ENCODE assay signal across 8 cellular contexts in the genomic region with DNA sequence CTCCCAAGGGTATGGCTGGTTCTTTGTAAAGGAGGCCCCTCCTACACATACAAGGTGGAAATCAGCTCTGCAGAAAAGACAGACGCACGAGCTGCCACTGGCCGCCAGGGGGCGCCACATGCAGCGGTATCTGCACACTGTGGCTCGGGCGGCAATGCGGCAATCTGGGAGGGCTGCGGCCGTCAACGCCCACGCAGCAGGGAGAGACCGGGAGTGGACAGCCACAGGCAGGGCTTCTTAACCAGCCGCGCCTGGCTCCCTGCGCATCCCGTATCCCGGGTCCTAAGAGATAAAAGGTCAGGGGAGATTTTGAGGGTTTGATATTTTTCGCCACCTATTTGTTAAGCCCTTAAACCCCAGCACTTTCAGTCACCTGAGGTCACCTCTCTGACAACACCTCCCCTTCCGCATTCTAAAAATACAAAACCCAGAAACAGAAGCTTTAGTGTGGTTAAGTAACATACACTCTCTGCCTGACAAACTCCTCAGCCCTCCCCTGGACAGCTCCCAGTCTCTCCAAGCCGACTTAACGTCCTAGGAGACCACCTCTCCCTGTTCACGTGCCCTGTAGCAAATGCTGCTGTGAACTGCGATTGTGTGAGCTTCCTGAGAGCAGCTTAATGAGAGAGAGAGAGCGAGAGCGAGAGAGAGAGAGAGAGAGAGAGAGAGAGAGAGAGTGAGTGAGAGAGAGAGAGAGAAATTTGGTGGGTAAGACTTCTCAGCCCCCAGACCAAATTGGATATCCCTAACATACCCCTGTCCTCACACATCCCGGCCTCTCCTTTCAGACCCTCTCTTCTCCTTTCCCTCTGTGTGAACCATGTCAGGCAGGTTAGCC. TPM values are rescaled to one million over a fixed set of nuclear protein-coding genes. Genes with fewer than 3 reads are reported as not detected.
DNase-seq lines count a peak whose midpoint lies in the region; ATAC-seq, FAIRE-seq and TF ChIP-seq lines count a peak whose summit lies in the region.

No MANE protein-coding gene starts in this region.

- no peak overlapping the region for H3K9ac ChIP-seq in H9 (ENCODE audit: extremely low read depth, insufficient read length, low read length)

- H2BK5ac ChIP-seq in H9 (ENCODE audit: insufficient read length, low read length) = no peak overlapping the region

- no peak overlapping the region for H2AFZ ChIP-seq in H9 (ENCODE audit: low read length)

- no peak overlapping the region for H3K4ac ChIP-seq in H9 (ENCODE audit: low read depth, low read length)

- H3K4me1 Mint-ChIP-seq in H9 = peaks cover 11 to 15% of the 10 kb centered on the region in 2 experiments

- H3K9me3 Mint-ChIP-seq in H9 = no peaks in the 10 kb centered on the region

- H3T11ph ChIP-seq in H9 (ENCODE audit: low read length) = no peak overlapping the region

- no peak for FAIRE-seq in frontal cortex (lab: Jason Lieb, UNC)

- H3K18ac ChIP-seq in H9 (ENCODE audit: insufficient read length, low read depth, low read length) = no peak overlapping the region

- peak overlapping the region; percentile 46 for H3K4me2 ChIP-seq in H9 (ENCODE audit: insufficient read depth, insufficient read length, low read length)

- H3K27me3 ChIP-seq in H9 (ENCODE audit: insufficient read depth, low read length) = peaks cover 3% of the 10 kb centered on the region; the same call in 1 of the 2 replicates
- H3K27me3 ChIP-seq in thyroid gland = no peaks in the 10 kb centered on the region

- no peaks in the 10 kb centered on the region for H3K36me3 Mint-ChIP-seq in H9 (ENCODE audit: insufficient read depth in 1 of 3, low read depth in 3 of 3)

- H4K8ac ChIP-seq in H9 (replicated peaks; ENCODE audit: insufficient read length, low read depth, low read length) = no peak overlapping the region

- no peak overlapping the region for H3K27ac ChIP-seq in H9 (ENCODE audit: insufficient read length, low read depth, low read length)
- H3K27ac ChIP-seq in thyroid gland = peak overlapping the region; percentile 8 to 39 (median 12)

- no peak overlapping the region for H3K23ac ChIP-seq in H9 (ENCODE audit: insufficient read length, low read depth, low read length)

- intact Hi-C loops in thyroid gland (cut with DNase I) = loop anchor here (10.0 kb wide), 1 partner anchor 95 kb away; no protein-coding TSS in a partner anchor

- H3K9me3 ChIP-seq in H9 (ENCODE audit: control insufficient read depth, low read depth, low read length) (no peaks in the 10 kb centered on the region), thyroid gland (no peaks in the 10 kb centered on the region)

- no peak overlapping the region for H2BK15ac ChIP-seq in H9 (ENCODE audit: low read depth, low read length)

- H3K4me3 ChIP-seq in thyroid gland (replicated peaks in 1 of 3) = no peak overlapping the region

- peak overlapping the region; percentile 40 to 69 for H3K4me3 Mint-ChIP-seq in H9

- no peak overlapping the region for H2BK12ac ChIP-seq in H9 (ENCODE audit: insufficient read length, low read depth, low read length)

- H4K20me1 ChIP-seq in H9 (ENCODE audit: control insufficient read depth, insufficient read depth, insufficient read length) = no peaks in the 10 kb centered on the region

- no peak overlapping the region for H2BK20ac ChIP-seq in H9 (ENCODE audit: low read depth, low read length, poor library complexity, severe bottlenecking)

- H2AK5ac ChIP-seq in H9 (ENCODE audit: insufficient read length, low read length) = no peak overlapping the region

- peak; percentile 98 for TF ChIP-seq CTCF in H9 (conservative IDR thresholded peaks at IDR 0.05)
- TF ChIP-seq CTCF in omental fat pad (IDR thresholded peaks at IDR 0.05) = peak in 2 of 3 donors; percentile 82 to 93
- peak; percentile 87 to 99 (median 93) for TF ChIP-seq CTCF in thyroid gland (IDR thresholded peaks at IDR 0.05)

- TF ChIP-seq POLR2A in thyroid gland (IDR thresholded peaks at IDR 0.05) = peak in 1 of 2 donors; percentile 13

- DNase-seq in GF-D8 (lab: John Stamatoyannopoulos, UW) = peak; percentile 30
- DNase-seq in H9 = peak; percentile 90
- DNase-seq in LoVo (ENCODE audit: low spot score) = peak; percentile 79
- DNase-seq in SHP77 treated with DMSO at 0.1 percent for 48 hours (lab: John Stamatoyannopoulos, UW) = peak; percentile 54
- peak; percentile 84 for DNase-seq in activated gamma-delta T cell treated with anti-CD3 and anti-CD28 coated beads, Interleukin-2, amount 50 U/mL, for 16 hours (ENCODE audit: low read depth)
- DNase-seq in frontal cortex (ENCODE audit: low spot score in 2 of 2) = peak; percentile 49 to 74
- DNase-seq in omental fat pad (ENCODE audit: low spot score) = peak; percentile 70
- peak; percentile 90 to 94 for DNase-seq in thyroid gland

- no peaks in the 10 kb centered on the region for H3K23me2 ChIP-seq in H9 (ENCODE audit: insufficient read length, low read depth, low read length, poor library complexity, severe bottlenecking)

- ATAC-seq in omental fat pad (ENCODE audit: low FRiP score) = peak; percentile 80

- H3K27ac Mint-ChIP-seq in H9 = no peak overlapping the region

- no peaks in the 10 kb centered on the region for H3K4me1 ChIP-seq in H9 (ENCODE audit: insufficient read depth, low read length)
- peaks cover 6 to 16% of the 10 kb centered on the region in 2 donors for H3K4me1 ChIP-seq in thyroid gland

- H3K56ac ChIP-seq in H9 (ENCODE audit: insufficient read length, low read depth, low read length) = no peak overlapping the region

- no peaks in the 10 kb centered on the region for H3K79me1 ChIP-seq in H9 (ENCODE audit: insufficient read depth, low read depth, low read length, poor library complexity, severe bottlenecking)

- H3K14ac ChIP-seq in H9 (ENCODE audit: insufficient read depth, low read length) = no peak overlapping the region

- H4K91ac ChIP-seq in H9 (ENCODE audit: insufficient read length, low read depth, low read length) = no peak overlapping the region

- no peaks in the 10 kb centered on the region for H3K36me3 ChIP-seq in thyroid gland

- H2BK120ac ChIP-seq in H9 (ENCODE audit: low read depth, low read length, poor library complexity, severe bottlenecking) = no peak overlapping the region

- H4K5ac ChIP-seq in H9 (ENCODE audit: insufficient read length, low read depth, low read length) = no peak overlapping the region

- H3K79me2 ChIP-seq in H9 (ENCODE audit: insufficient read depth, low read length) = no peaks in the 10 kb centered on the region

- no CpG with 5 or more reads among the region's 27 CpGs for WGBS in H9 (ENCODE audit: extremely low coverage, insufficient read length, low lambda C conversion rate)
- 4 to 7% methylated on average over 22 to 26 of the region's 27 CpGs for WGBS in thyroid gland, 2 donors

- peaks cover 91% of the 10 kb centered on the region for H3K27me3 Mint-ChIP-seq in H9 (ENCODE audit: low read depth)

RNA-seq across cellular contexts. Expression of a gene that starts 13.5 kb away (rescaled TPM):
- total RNA-seq in H9 (2021) (0.33 and 0.37 TPM in 2 replicates), frontal cortex (3.7 TPM), omental fat pad (10 to 100 TPM in 1 of 4 donors, 1 to 10 TPM in 3; 1.9 to 29.8 (median 3.1) TPM), thyroid gland (1 to 10 TPM; 2.9 to 6.8 (median 3.5) TPM)

RNA-seq across cellular contexts. Expression of a gene that starts 55.1 kb away (rescaled TPM):
- 0.68 and 0.92 TPM in 2 replicates for total RNA-seq in H9 (2021)
- 20.8 TPM for total RNA-seq in frontal cortex
- total RNA-seq in omental fat pad = 1 to 10 TPM; 1.2 to 5.3 (median 3.3) TPM
- 1 to 10 TPM in 2 of 4 donors, under 1 TPM in 2; 0.59 to 3.8 (median 2.0) TPM for total RNA-seq in thyroid gland

Comparison
In these comparisons a context has a peak if more than half of its experiments do, and no peak if none do; other contexts are left out.
1. DNase-seq: peak in every context shown above with its lines; median percentile 92 in thyroid gland; 90 in H9; 84 in activated gamma-delta T cell treated with anti-CD3 and anti-CD28 coated beads, Interleukin-2, amount 50 U/mL, for 16 hours; 79 in LoVo; 70 in omental fat pad; 62 in frontal cortex; 54 in SHP77 treated with DMSO at 0.1 percent for 48 hours; 30 in GF-D8.